ENCODE assay signal across 20 cellular contexts in genomic region chr1:152197361-152197941, GRCh38. TPM values are rescaled to one million over a fixed set of nuclear protein-coding genes. Genes with fewer than 3 reads are reported as not detected.
"Had no signal": no experiment of that assay in that cellular context is flagged by ENCODE, and none has a peak within 500 bp of the region (broad histone marks: within the 10 kb centered on the region; RNA-seq: fewer than 3 reads in every experiment).

No MANE protein-coding gene starts in this region.

- H3K27ac ChIP-seq: SJSA1, SK-N-MC had no signal

- H3K36me3 ChIP-seq: SJSA1 had no signal

- H3K9me3 ChIP-seq: SJSA1 had no signal

- H3K4me3 ChIP-seq: SJSA1, SK-N-MC had no signal

- H3K27me3 ChIP-seq: SJSA1 had no signal

- H3K4me1 ChIP-seq: SJSA1 had no signal

- DNase-seq: Karpas-422, KG1, NCI-H1092, NCI-H1436, NCI-H187, NCI-H2029, NCI-H2081 treated with DMSO at 0.1 percent for 48 hours, NCI-H2171, NCI-H226, NCI-H446, NCI-H510A, NCI-H524 treated with DMSO at 0.1 percent for 48 hours, NCI-H69, NCI-H774, Right ventricle myocardium superior, RPMI8226, SIG-M5 had no signal

RNA-seq across cellular contexts. Expression of gene HRNR, which starts 26.5 kb away (rescaled TPM):
- total RNA-seq: HT-29, Right ventricle myocardium superior had no signal

RNA-seq across cellular contexts. Expression of gene RPTN, which starts 38.4 kb away (rescaled TPM):
- total RNA-seq: HT-29, Right ventricle myocardium superior, SJSA1 had no signal
